Comparison of ENCODE assay signal across 8 cellular contexts in genomic region chr6:89432875-89433636, GRCh38. TPM values are rescaled to one million over a fixed set of nuclear protein-coding genes. Genes with fewer than 3 reads are reported as not detected.
A peak's percentile ranks its signal among the peaks of the same experiment; 100 is the strongest.
DNase-seq lines count a peak whose midpoint lies in the region; ATAC-seq and TF ChIP-seq lines count a peak whose summit lies in the region.

TSS of gene ANKRD6 (plus strand) at chr6:89433152. CDS start at chr6:89566977, 133,825 bp downstream.

- no peaks in the 10 kb centered on the region for H3K36me3 ChIP-seq in ectodermal cell (ENCODE audit: control insufficient read depth, insufficient read depth, low read length)

- 0 to 1% methylated on average over 86 of the region's 86 CpGs for WGBS in ectodermal cell, 2 experiments

- H3K4me3 ChIP-seq in AG04450 (ENCODE audit: low read depth, low read length) (peak within 1 kb of the TSS; percentile 36), ectodermal cell (ENCODE audit: insufficient read depth, low read depth, low read length) (peak within 1 kb of the TSS; percentile 72)

- POLR2A ChIA-PET in AG04450 (lab: Yijun Ruan, JAX), result no interaction called here

- no peak for DNase-seq in AG04450 (ENCODE audit: low read depth, low spot score)
- peak; percentile 32 for DNase-seq in NCI-H345 treated with DMSO at 0.1 percent for 48 hours (lab: John Stamatoyannopoulos, UW; ENCODE audit: unreplicated experiment)
- peak; percentile 85 to 86 for DNase-seq in activated CD4-positive, alpha-beta T cell treated with anti-CD3 and anti-CD28 coated beads, Interleukin-2, amount 50 U/mL, for 48 hours
- DNase-seq in medulla oblongata (ENCODE audit: extremely low spot score), result peak; percentile 72
- DNase-seq in stimulated activated CD8-positive, alpha-beta memory T cell treated with anti-CD3 and anti-CD28 coated beads, Interleukin-12 subunit alpha, Interleukin-12 subunit beta, amount 100 ng/mL, for 1 hour (ENCODE audit: low read depth), result peak; percentile 65

- peaks cover 4% of the 10 kb centered on the region; the same call in 1 of the 2 replicates for H3K9me3 ChIP-seq in AG04450 (ENCODE audit: control insufficient read depth, insufficient read depth, low read length)
- H3K9me3 ChIP-seq in ectodermal cell (ENCODE audit: control insufficient read depth, low read length), result no peaks in the 10 kb centered on the region

- peak; percentile 73 for ATAC-seq in GM18519 (IDR thresholded peaks at IDR 0.05; ENCODE audit: low FRiP score, unreplicated experiment)
- peak; percentile 75 for ATAC-seq in HG03064 (IDR thresholded peaks at IDR 0.05; ENCODE audit: low read depth, unreplicated experiment)

- no peak within 1 kb of the TSS for H3K27ac ChIP-seq in AG04450 (ENCODE audit: low read depth, low read length)
- no peak within 1 kb of the TSS for H3K27ac ChIP-seq in ectodermal cell (ENCODE audit: insufficient read depth, low read depth, low read length, poor library complexity, severe bottlenecking)

- TF ChIP-seq CTCF in AG04450 (IDR thresholded peaks at IDR 0.05; ENCODE audit: low read depth, low read length), result peak; percentile 54

- CTCF ChIA-PET in AG04450 (lab: Charles Lee), result interaction anchor here (0.6 to 2.3 kb wide), 13 partner anchors 8 to 1174 kb away, joined by 3 to 12 read pairs (median 4); no protein-coding TSS in a partner anchor

- peaks cover 24% of the 10 kb centered on the region for H3K4me1 ChIP-seq in ectodermal cell (ENCODE audit: control insufficient read depth, insufficient read depth, low read length)

- H3K27me3 ChIP-seq in AG04450 (ENCODE audit: control insufficient read depth, insufficient read depth, low read length) (peaks cover 23% of the 10 kb centered on the region), ectodermal cell (ENCODE audit: control insufficient read depth, insufficient read depth, low read length, poor library complexity, severe bottlenecking) (no peaks in the 10 kb centered on the region)

RNA-seq across cellular contexts. Expression of gene ANKRD6, which starts in this region (rescaled TPM):
- 0.10 and 0.21 TPM in 2 replicates for polyA plus RNA-seq in AG04450 (2011; rRNA removed)
- 0.28 and 0.35 TPM in 2 replicates for polyA minus RNA-seq in AG04450 (2011; rRNA and poly(A)+ RNA removed)
- polyA plus RNA-seq in ectodermal cell (2013, experiment 1 of 4), result 52.5 TPM
- 71.3 TPM for polyA plus RNA-seq in ectodermal cell (2013, experiment 2 of 4)
- 51.7 TPM for polyA plus RNA-seq in ectodermal cell (2013, experiment 3 of 4)
- 64.4 TPM for polyA plus RNA-seq in ectodermal cell (2013, experiment 4 of 4)
